ENCODE assay signal across 21 cellular contexts in the genomic region with DNA sequence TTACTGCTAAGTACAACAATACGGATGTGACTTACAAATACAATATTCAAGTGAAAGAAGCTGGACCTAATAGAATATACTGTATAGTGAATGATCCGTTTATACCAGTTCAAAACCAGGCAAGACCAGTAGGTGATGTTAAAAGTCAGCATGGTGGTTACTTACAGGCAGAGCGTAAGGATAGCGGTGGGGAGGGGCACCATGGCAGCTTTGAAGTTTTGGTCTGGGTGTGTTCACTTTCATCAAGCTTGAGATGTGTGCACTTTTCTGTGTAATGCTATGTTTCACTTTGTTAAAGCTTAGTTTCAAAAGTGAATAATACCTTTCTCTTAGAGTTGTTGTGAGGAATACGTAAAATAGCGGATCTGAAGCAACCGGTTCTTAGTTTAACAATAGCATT. TPM values are rescaled to one million over a fixed set of nuclear protein-coding genes. Genes with fewer than 3 reads are reported as not detected.
A peak's percentile ranks its signal among the peaks of the same experiment; 100 is the strongest.
DNase-seq lines count a peak whose midpoint lies in the region; ATAC-seq, FAIRE-seq and TF ChIP-seq lines count a peak whose summit lies in the region.
"Had no signal": no experiment of that assay in that cellular context is flagged by ENCODE, and none has a peak within 500 bp of the region (broad histone marks: within the 10 kb centered on the region; RNA-seq: fewer than 3 reads in every experiment).

No MANE protein-coding gene starts in this region.

- no peaks in the 10 kb centered on the region for H3K36me3 Mint-ChIP-seq in activated CD4-positive, alpha-beta T cell treated with anti-CD3 and anti-CD28 coated beads for 36 hours (ENCODE audit: low read depth)
- H3K36me3 Mint-ChIP-seq in activated naive CD4-positive, alpha-beta T cell treated with anti-CD3 and anti-CD28 coated beads, Interleukin-2, amount 10 ng/mL, durations not matched to agents 7 days and 5 days: peaks cover 32% of the 10 kb centered on the region
- no peaks in the 10 kb centered on the region for H3K36me3 Mint-ChIP-seq in endodermal cell (ENCODE audit: low read depth)
- H3K36me3 Mint-ChIP-seq: CD14-positive monocyte had no signal

- H3K9ac ChIP-seq in endodermal cell (ENCODE audit: extremely low read depth, low read length, poor library complexity, severe bottlenecking): no peak overlapping the region

- no peaks in the 10 kb centered on the region for H3K4me1 ChIP-seq in endodermal cell (ENCODE audit: control insufficient read depth, insufficient read depth, low read length)

- no peak for TF ChIP-seq POLR2A in GM12892 (IDR thresholded peaks at IDR 0.05; ENCODE audit: low read depth, low read length)

- no peak for FAIRE-seq in GM12892 (lab: Jason Lieb, UNC)
- FAIRE-seq: A204.1, D721Med, G401.6, GM12891, GM19239 had no signal

- H3K4me3 ChIP-seq in endodermal cell (ENCODE audit: low read length): no peak overlapping the region

- peak overlapping the region; percentile 12 for H3K27ac Mint-ChIP-seq in activated CD4-positive, alpha-beta T cell treated with anti-CD3 and anti-CD28 coated beads for 36 hours
- peak overlapping the region; percentile 77 for H3K27ac Mint-ChIP-seq in activated naive CD4-positive, alpha-beta T cell treated with anti-CD3 and anti-CD28 coated beads, Interleukin-2, amount 10 ng/mL, durations not matched to agents 7 days and 5 days
- no peak overlapping the region for H3K27ac Mint-ChIP-seq in endodermal cell
- H3K27ac Mint-ChIP-seq: CD14-positive monocyte had no signal

- no peak overlapping the region for H3K27ac ChIP-seq in endodermal cell (ENCODE audit: low read depth, low read length)

- peaks cover 10% of the 10 kb centered on the region for H3K9me3 Mint-ChIP-seq in activated CD4-positive, alpha-beta T cell treated with anti-CD3 and anti-CD28 coated beads for 36 hours (ENCODE audit: low read depth)
- peaks cover 15% of the 10 kb centered on the region for H3K9me3 Mint-ChIP-seq in activated naive CD4-positive, alpha-beta T cell treated with anti-CD3 and anti-CD28 coated beads, Interleukin-2, amount 10 ng/mL, durations not matched to agents 7 days and 5 days
- H3K9me3 Mint-ChIP-seq in endodermal cell: no peaks in the 10 kb centered on the region

- ATAC-seq in activated CD4-positive, alpha-beta T cell treated with anti-CD3 and anti-CD28 coated beads for 36 hours: peak; percentile 17

- H3K27me3 ChIP-seq in endodermal cell (ENCODE audit: control insufficient read depth, insufficient read depth, low read length, poor library complexity, severe bottlenecking): peaks cover 37% of the 10 kb centered on the region

- H3K9me3 ChIP-seq in endodermal cell (ENCODE audit: control insufficient read depth, low read length): no peaks in the 10 kb centered on the region

- H3K4me1 Mint-ChIP-seq in activated CD4-positive, alpha-beta T cell treated with anti-CD3 and anti-CD28 coated beads for 36 hours: peaks cover 66% of the 10 kb centered on the region
- H3K4me1 Mint-ChIP-seq in activated naive CD4-positive, alpha-beta T cell treated with anti-CD3 and anti-CD28 coated beads, Interleukin-2, amount 10 ng/mL, durations not matched to agents 7 days and 5 days: peaks cover 78% of the 10 kb centered on the region
- no peaks in the 10 kb centered on the region for H3K4me1 Mint-ChIP-seq in endodermal cell

- no peaks in the 10 kb centered on the region for H3K27me3 Mint-ChIP-seq in activated CD4-positive, alpha-beta T cell treated with anti-CD3 and anti-CD28 coated beads for 36 hours
- no peaks in the 10 kb centered on the region for H3K27me3 Mint-ChIP-seq in activated naive CD4-positive, alpha-beta T cell treated with anti-CD3 and anti-CD28 coated beads, Interleukin-2, amount 10 ng/mL, durations not matched to agents 7 days and 5 days
- peaks cover 22% of the 10 kb centered on the region for H3K27me3 Mint-ChIP-seq in endodermal cell (ENCODE audit: insufficient read depth)

- CTCF ChIA-PET in activated CD4-positive, alpha-beta T cell treated with anti-CD3 and anti-CD28 coated beads for 36 hours (lab: Charles Lee): interaction anchor here (0.6 to 1.1 kb wide), 3 partner anchors 29 to 62 kb away, joined by 3 to 5 read pairs (median 4); no protein-coding TSS in a partner anchor
- CTCF ChIA-PET in activated naive CD4-positive, alpha-beta T cell treated with anti-CD3 and anti-CD28 coated beads, Interleukin-2, amount 10 ng/mL, durations not matched to agents 7 days and 5 days (lab: Charles Lee): interaction anchor here (1.7 kb wide), 1 partner anchor 30 kb away, joined by 5 read pairs; no protein-coding TSS in a partner anchor

- intact Hi-C loops in activated CD4-positive, alpha-beta T cell treated with anti-CD3 and anti-CD28 coated beads for 36 hours (cut with DNase I, micrococcal nuclease): loop anchor here (5.0 to 10.0 kb wide), 7 partner anchors 33 to 377 kb away; a partner anchor contains a TSS

- 85 to 86% methylated on average over 5 to 6 of the region's 7 CpGs for WGBS in endodermal cell (ENCODE audit: insufficient coverage in 1 of 2, insufficient read length in 1 of 2), 2 experiments

- POLR2A ChIA-PET in activated CD4-positive, alpha-beta T cell treated with anti-CD3 and anti-CD28 coated beads for 36 hours (lab: Charles Lee): no interaction called here

- TF ChIP-seq CTCF in endodermal cell (conservative IDR thresholded peaks at IDR 0.05): no peak

- H3K4me3 Mint-ChIP-seq in activated CD4-positive, alpha-beta T cell treated with anti-CD3 and anti-CD28 coated beads for 36 hours: no peak overlapping the region
- H3K4me3 Mint-ChIP-seq in activated naive CD4-positive, alpha-beta T cell treated with anti-CD3 and anti-CD28 coated beads, Interleukin-2, amount 10 ng/mL, durations not matched to agents 7 days and 5 days: no peak overlapping the region
- no peak overlapping the region for H3K4me3 Mint-ChIP-seq in endodermal cell
- H3K4me3 Mint-ChIP-seq: CD14-positive monocyte had no signal

- no peaks in the 10 kb centered on the region for H3K36me3 ChIP-seq in endodermal cell (ENCODE audit: control insufficient read depth, insufficient read depth, low read length)

- DNase-seq in activated CD4-positive, alpha-beta T cell treated with anti-CD3 and anti-CD28 coated beads for 36 hours: peak; percentile 56
- no peak for DNase-seq in activated CD4-positive, alpha-beta T cell treated with anti-CD3 and anti-CD28 coated beads for 4 hours
- DNase-seq in stimulated activated naive CD4-positive, alpha-beta T cell (lab: John Stamatoyannopoulos, UW): peak; percentile 11 to 74 (median 54)
- no peak for DNase-seq in stimulated activated naive CD4-positive, alpha-beta T cell treated with Interleukin-2 at 50 U/mL for 16 hours (lab: John Stamatoyannopoulos, UW)
- DNase-seq in activated naive CD4-positive, alpha-beta T cell treated with anti-CD3 and anti-CD28 coated beads, Interleukin-2, amount 10 ng/mL, durations not matched to agents 7 days and 5 days: peak; percentile 82
- DNase-seq in islet precursor cell (no peak), endodermal cell (no peak), GM12892 (ENCODE audit: insufficient read length) (no peak)
- DNase-seq: DMS79 treated with DMSO at 0.1 percent for 48 hours, HCEC 1CT, Karpas-422, MM.1S, NCI-H1105, NCI-H1694 treated with DMSO at 0.1 percent for 48 hours, NCI-H69 had no signal

RNA-seq across cellular contexts. Expression of a gene that starts 16.5 kb away (rescaled TPM):
- total RNA-seq in activated CD4-positive, alpha-beta T cell treated with anti-CD3 and anti-CD28 coated beads for 36 hours: not detected
- total RNA-seq in endodermal cell: not detected
- polyA plus RNA-seq in endodermal cell (2013, experiment 1 of 2): not detected
- not detected for polyA plus RNA-seq in endodermal cell (2013, experiment 2 of 2)
- not detected for polyA plus RNA-seq in GM12892 (2012; ENCODE audit: missing spikeins)
- polyA plus RNA-seq: CD14-positive monocyte had no signal

RNA-seq across cellular contexts. Expression of a gene that starts 32.1 kb away (rescaled TPM):
- total RNA-seq in activated CD4-positive, alpha-beta T cell treated with anti-CD3 and anti-CD28 coated beads for 36 hours: 10 to 100 TPM; 28.8 to 29.8 TPM
- total RNA-seq in endodermal cell: 10 to 100 TPM; 12.4 TPM
- polyA plus RNA-seq in endodermal cell (2013, experiment 1 of 2): 5.5 TPM
- 7.3 TPM for polyA plus RNA-seq in endodermal cell (2013, experiment 2 of 2)
- polyA plus RNA-seq in GM12892 (2012; ENCODE audit: missing spikeins): 11.6 TPM

Comparison
In these comparisons a context has a peak if more than half of its experiments do, and no peak if none do; other contexts are left out.
1. DNase-seq: peak in activated CD4-positive, alpha-beta T cell treated with anti-CD3 and anti-CD28 coated beads for 36 hours (single experiment), stimulated activated naive CD4-positive, alpha-beta T cell (6 of 6) and activated naive CD4-positive, alpha-beta T cell treated with anti-CD3 and anti-CD28 coated beads, Interleukin-2, amount 10 ng/mL, durations not matched to agents 7 days and 5 days (single experiment); none in activated CD4-positive, alpha-beta T cell treated with anti-CD3 and anti-CD28 coated beads for 4 hours (0 of 2), stimulated activated naive CD4-positive, alpha-beta T cell treated with Interleukin-2 at 50 U/mL for 16 hours (single experiment), islet precursor cell (single experiment), endodermal cell (single experiment) and GM12892 (single experiment).